In genomic region chr3:3806092-3806491, GRCh38 we compare ENCODE assay signal across 15 cellular contexts. TPM values are rescaled to one million over a fixed set of nuclear protein-coding genes. Genes with fewer than 3 reads are reported as not detected.
DNase-seq lines count a peak whose midpoint lies in the region; ATAC-seq and TF ChIP-seq lines count a peak whose summit lies in the region.
"Had no signal": no experiment of that assay in that cellular context is flagged by ENCODE, and none has a peak within 500 bp of the region (broad histone marks: within the 10 kb centered on the region; RNA-seq: fewer than 3 reads in every experiment).

No MANE protein-coding gene starts in this region.

- H3K27ac Mint-ChIP-seq in WTC11 (peak overlapping the region; percentile 79; the same call in 1 of the 2 replicates), endodermal cell (peak overlapping the region; percentile 12), neural progenitor cell (no peak overlapping the region)
- H3K27ac Mint-ChIP-seq: CD4-positive, CD25-positive, alpha-beta regulatory T cell; IgD-negative memory B cell had no signal

- H3K9me3 Mint-ChIP-seq in WTC11, result no peaks in the 10 kb centered on the region
- no peaks in the 10 kb centered on the region for H3K9me3 Mint-ChIP-seq in endodermal cell
- H3K9me3 Mint-ChIP-seq in neural progenitor cell, result peaks cover 3% of the 10 kb centered on the region
- H3K9me3 Mint-ChIP-seq: IgD-negative memory B cell had no signal

- POLR2A ChIA-PET in WTC11 (lab: Charles Lee), result interaction anchor here (0.7 kb wide), 1 partner anchor 12 kb away, joined by 3 read pairs; no protein-coding TSS in a partner anchor
- POLR2A ChIA-PET in PC-9 (lab: Charles Lee; ENCODE audit: unreplicated experiment), result no interaction called here

- H3F3A ChIP-seq in neural progenitor cell (ENCODE audit: low read depth), result peaks cover 14% of the 10 kb centered on the region
- H3F3A ChIP-seq in PC-9 (ENCODE audit: insufficient read depth, low read depth), result no peaks in the 10 kb centered on the region

- no peaks in the 10 kb centered on the region for H3K9me2 ChIP-seq in PC-9 (ENCODE audit: insufficient read depth)

- H3K27ac ChIP-seq in endodermal cell (ENCODE audit: low read depth, low read length) (no peak overlapping the region), neural progenitor cell (no peak overlapping the region), substantia nigra (ENCODE audit: low read depth, low read length, poor library complexity, severe bottlenecking) (no peak overlapping the region), PC-9 (no peak overlapping the region)
- H3K27ac ChIP-seq: GM23248 had no signal

- no TSS peak for BruUV-seq in PC-9 (replicated peaks; lab: Mats Ljungman, UMichigan)

- ATAC-seq in WTC11, result no peak
- ATAC-seq: HepG2 had no signal

- TF ChIP-seq CTCF in WTC11 (IDR thresholded peaks at IDR 0.05) (no peak), endodermal cell (conservative IDR thresholded peaks at IDR 0.05) (no peak), neural progenitor cell (IDR thresholded peaks at IDR 0.05) (no peak), PC-9 (conservative IDR thresholded peaks at IDR 0.05) (no peak)

- H3K9ac ChIP-seq in endodermal cell (ENCODE audit: extremely low read depth, low read length, poor library complexity, severe bottlenecking) (no peak overlapping the region), neural progenitor cell (no peak overlapping the region)
- H3K9ac ChIP-seq: GM23248 had no signal

- CTCF ChIA-PET in WTC11 (lab: Charles Lee) (interaction anchor here (1.5 kb wide), 1 partner anchor 484 kb away, joined by 3 read pairs; no protein-coding TSS in a partner anchor), PC-9 (lab: Charles Lee) (no interaction called here)

- peaks cover 10% of the 10 kb centered on the region for H3K4me1 ChIP-seq in endodermal cell (ENCODE audit: control insufficient read depth, insufficient read depth, low read length)
- peaks cover 46% of the 10 kb centered on the region for H3K4me1 ChIP-seq in neural progenitor cell
- H3K4me1 ChIP-seq in PC-9 (replicated peaks; ENCODE audit: insufficient read depth), result no peaks in the 10 kb centered on the region
- H3K4me1 ChIP-seq: BE2C, Caco-2 had no signal

- H3K4me2 ChIP-seq in neural progenitor cell (peak overlapping the region; percentile 53), PC-9 (no peak overlapping the region)

- H3K4me3 ChIP-seq in endodermal cell (ENCODE audit: low read length) (peak overlapping the region; percentile 31), neural progenitor cell (no peak overlapping the region), PC-9 (no peak overlapping the region)
- H3K4me3 ChIP-seq: GM23248, HAP-1 had no signal

- peaks cover 74% of the 10 kb centered on the region for H3K36me3 ChIP-seq in endodermal cell (ENCODE audit: control insufficient read depth, insufficient read depth, low read length)
- H3K36me3 ChIP-seq in neural progenitor cell, result no peaks in the 10 kb centered on the region
- H3K36me3 ChIP-seq in PC-9 (ENCODE audit: low read depth), result no peaks in the 10 kb centered on the region
- H3K36me3 ChIP-seq: BE2C, HAP-1 had no signal

- H3K9me3 ChIP-seq in endodermal cell (ENCODE audit: control insufficient read depth, low read length) (no peaks in the 10 kb centered on the region), neural progenitor cell (ENCODE audit: low read depth) (no peaks in the 10 kb centered on the region), PC-9 (ENCODE audit: insufficient read depth, low read depth) (no peaks in the 10 kb centered on the region)
- H3K9me3 ChIP-seq: BE2C, Caco-2, HAP-1 had no signal

- H3K27me3 Mint-ChIP-seq in WTC11 (ENCODE audit: low read depth) (no peaks in the 10 kb centered on the region), endodermal cell (ENCODE audit: insufficient read depth) (no peaks in the 10 kb centered on the region), neural progenitor cell (ENCODE audit: insufficient read depth, low read depth) (peaks cover 3% of the 10 kb centered on the region)

- DNase-seq in WTC11 (ENCODE audit: low spot score) (no peak), endodermal cell (no peak), neural progenitor cell (ENCODE audit: low spot score) (peak; percentile 28), NCI-H2029 treated with DMSO at 0.1 percent for 48 hours (lab: John Stamatoyannopoulos, UW) (no peak), substantia nigra (lab: John Stamatoyannopoulos, UW) (no peak), PC-9 (no peak)
- DNase-seq: ACHN; BE2C; C1 segment of cervical spinal cord; Caco-2; CD4-positive, CD25-positive, alpha-beta regulatory T cell; GM23248 had no signal

- H2AFZ ChIP-seq in neural progenitor cell (replicated peaks), result no peak overlapping the region
- no peak overlapping the region for H2AFZ ChIP-seq in PC-9
- H2AFZ ChIP-seq: GM23248 had no signal

- H4K20me1 ChIP-seq in neural progenitor cell (ENCODE audit: low read depth) (peaks cover 94% of the 10 kb centered on the region), PC-9 (ENCODE audit: insufficient read depth) (no peaks in the 10 kb centered on the region)

- intact Hi-C loops in PC-9 (cut with micrococcal nuclease; ENCODE audit: unreplicated experiment), result no loop called here

- H3K36me3 Mint-ChIP-seq in WTC11 (peaks cover 72% of the 10 kb centered on the region), endodermal cell (ENCODE audit: low read depth) (peaks cover 82% of the 10 kb centered on the region), neural progenitor cell (peaks cover 47% of the 10 kb centered on the region)
- H3K36me3 Mint-ChIP-seq: CD4-positive, CD25-positive, alpha-beta regulatory T cell had no signal

- peak overlapping the region; percentile 26; the same call in 1 of the 2 replicates for H3K4me3 Mint-ChIP-seq in WTC11
- peak overlapping the region; percentile 14 for H3K4me3 Mint-ChIP-seq in endodermal cell
- H3K4me3 Mint-ChIP-seq in neural progenitor cell, result no peak overlapping the region
- H3K4me3 Mint-ChIP-seq: CD4-positive, CD25-positive, alpha-beta regulatory T cell; IgD-negative memory B cell had no signal

- peaks cover 98% of the 10 kb centered on the region for H3K79me2 ChIP-seq in neural progenitor cell (ENCODE audit: low read depth)
- H3K79me2 ChIP-seq in PC-9 (ENCODE audit: low read depth), result no peaks in the 10 kb centered on the region

- H3K4me1 Mint-ChIP-seq in WTC11 (peaks cover 74% of the 10 kb centered on the region), endodermal cell (peaks cover 63% of the 10 kb centered on the region), neural progenitor cell (peaks cover 48% of the 10 kb centered on the region)

- H3K27me3 ChIP-seq in endodermal cell (ENCODE audit: control insufficient read depth, insufficient read depth, low read length, poor library complexity, severe bottlenecking), result no peaks in the 10 kb centered on the region
- no peaks in the 10 kb centered on the region for H3K27me3 ChIP-seq in neural progenitor cell
- H3K27me3 ChIP-seq in PC-9 (ENCODE audit: insufficient read depth, low read depth), result no peaks in the 10 kb centered on the region

- WGBS in endodermal cell (ENCODE audit: insufficient coverage in 1 of 2, insufficient read length in 1 of 2), 2 experiments, result 93 to 97% methylated on average over 5 to 7 of the region's 7 CpGs

TF ChIP-seq in WTC11, 78 proteins besides CTCF, POLR2A, EP300 and RAD21 (continues in another document):
- TF ChIP-seq USF1 (CRISPR knock-in tag; IDR thresholded peaks at IDR 0.05), result no peak
- TF ChIP-seq ZNF512 (CRISPR knock-in tag; IDR thresholded peaks at IDR 0.05; ENCODE audit: borderline replicate concordance), result no peak
- TF ChIP-seq GTF2I (CRISPR knock-in tag; conservative IDR thresholded peaks at IDR 0.05), result no peak
- no peak for TF ChIP-seq SMAD4 (CRISPR knock-in tag; IDR thresholded peaks at IDR 0.05)
- no peak for TF ChIP-seq MAX (CRISPR knock-in tag; IDR thresholded peaks at IDR 0.05)
- no peak for TF ChIP-seq ATF3 (CRISPR knock-in tag; conservative IDR thresholded peaks at IDR 0.05)
- TF ChIP-seq SP1 (CRISPR knock-in tag; conservative IDR thresholded peaks at IDR 0.05), result no peak
- TF ChIP-seq RELA (CRISPR knock-in tag; IDR thresholded peaks at IDR 0.05; ENCODE audit: borderline replicate concordance), result no peak

RNA-seq across cellular contexts. Expression of gene LRRN1, which starts 6.9 kb away (rescaled TPM):
- total RNA-seq in WTC11 (2021) (114 to 124 TPM (median 121 TPM) in 3 replicates), endodermal cell (100 to 1,000 TPM; 109 to 222 TPM), neural progenitor cell (ENCODE audit: low replicate concordance) (57.9 and 68.8 TPM in 2 replicates), PC-9 (2021) (0.57 and 0.65 TPM in 2 replicates)
- polyA plus RNA-seq in endodermal cell (2013, experiment 1 of 2), result 193 TPM
- 168 TPM for polyA plus RNA-seq in endodermal cell (2013, experiment 2 of 2)
- total RNA-seq: GM23248, HepG2 had no signal
- polyA plus RNA-seq: GM23248, HepG2 had no signal

Comparison
In these comparisons a context has a peak if more than half of its experiments do, and no peak if none do; other contexts are left out.
1. RNA of gene LRRN1, which starts 6.9 kb away (total RNA-seq): 109 to 222 TPM in endodermal cell, 114 to 124 TPM in WTC11 and 57.9 to 68.8 TPM in neural progenitor cell; 0.57 to 0.65 TPM in PC-9; every median in the first group is over 10 times any median in the second.